In genomic region chr15:71691700-71692417, GRCh38 we compare ENCODE assay signal across 9 cellular contexts.
DNase-seq lines count a peak whose midpoint lies in the region; ATAC-seq, FAIRE-seq and TF ChIP-seq lines count a peak whose summit lies in the region.
"Had no signal": no experiment of that assay in that cellular context is flagged by ENCODE, and none has a peak within 500 bp of the region (broad histone marks: within the 10 kb centered on the region; RNA-seq: fewer than 3 reads in every experiment).

No MANE protein-coding gene starts in this region.

- H2AFZ ChIP-seq in GM23338 = no peak overlapping the region

- no peak overlapping the region for H3K4me3 Mint-ChIP-seq in GM23338
- H3K4me3 Mint-ChIP-seq in T-helper 2 cell treated with Interferon-gamma antibody and Interleukin-4, amounts not matched to agents 5 μg/mL and 100 μg/mL, for 36 hours = no peak overlapping the region

- ATAC-seq in GM23338 (no peak), left ventricle myocardium superior (peak; percentile 83), GM21360 (IDR thresholded peaks at IDR 0.05; ENCODE audit: unreplicated experiment) (no peak), HG03139 (IDR thresholded peaks at IDR 0.05; ENCODE audit: unreplicated experiment) (no peak)

- H4K20me1 ChIP-seq in GM23338 (replicated peaks; ENCODE audit: insufficient read depth) = no peaks in the 10 kb centered on the region

- intact Hi-C loops in ascending aorta (cut with DNase I) = no loop called here
- intact Hi-C loops in left ventricle myocardium superior (cut with micrococcal nuclease) = no loop called here

- H3K36me3 Mint-ChIP-seq in GM23338 (ENCODE audit: low read depth) = peaks cover 11% of the 10 kb centered on the region; the same call in 1 of the 3 replicates
- H3K36me3 Mint-ChIP-seq in T-helper 2 cell treated with Interferon-gamma antibody and Interleukin-4, amounts not matched to agents 5 μg/mL and 100 μg/mL, for 36 hours (ENCODE audit: low read depth) = no peaks in the 10 kb centered on the region

- H3K9me3 ChIP-seq in ascending aorta = no peaks in the 10 kb centered on the region
- H3K9me3 ChIP-seq in small intestine (ENCODE audit: control insufficient read depth, low read depth) = no peaks in the 10 kb centered on the region

- H3K27me3 ChIP-seq in GM23338 (ENCODE audit: insufficient read depth) (no peaks in the 10 kb centered on the region), ascending aorta (no peaks in the 10 kb centered on the region), small intestine (ENCODE audit: control insufficient read depth in 2 of 2, insufficient read depth in 2 of 2, low read length in 2 of 2) (no peaks in the 10 kb centered on the region)

- no peak overlapping the region for H3K27ac ChIP-seq in GM23338 (ENCODE audit: low read depth)
- H3K27ac ChIP-seq in ascending aorta = peak overlapping the region; percentile 58 to 62
- H3K27ac ChIP-seq in small intestine (ENCODE audit: low read depth in 1 of 2, low read length in 1 of 2) = peak overlapping the region in 1 of 2 donors; percentile 79

- peaks cover 12% of the 10 kb centered on the region for H3K9me2 ChIP-seq in GM23338 (ENCODE audit: insufficient read depth)

- no peak overlapping the region for H3K27ac Mint-ChIP-seq in GM23338
- H3K27ac Mint-ChIP-seq in T-helper 2 cell treated with Interferon-gamma antibody and Interleukin-4, amounts not matched to agents 5 μg/mL and 100 μg/mL, for 36 hours = no peak overlapping the region

- H3K4me1 ChIP-seq in GM23338 (ENCODE audit: insufficient read depth) = no peaks in the 10 kb centered on the region
- H3K4me1 ChIP-seq in ascending aorta = peaks cover 0 to 15% of the 10 kb centered on the region in 2 donors
- H3K4me1 ChIP-seq in small intestine (ENCODE audit: control insufficient read depth in 2 of 2, insufficient read depth in 1 of 2, low read depth in 1 of 2, low read length in 1 of 2) = peaks cover 2 to 5% of the 10 kb centered on the region in 2 donors

- H3K36me3 ChIP-seq in GM23338 (ENCODE audit: insufficient read depth) (no peaks in the 10 kb centered on the region), ascending aorta (no peaks in the 10 kb centered on the region), small intestine (ENCODE audit: control insufficient read depth in 2 of 2, insufficient read depth in 2 of 2, low read length in 2 of 2) (no peaks in the 10 kb centered on the region)

- TF ChIP-seq CTCF in GM23338 (conservative IDR thresholded peaks at IDR 0.05; ENCODE audit: low read depth in 2 of 2) (no peak), ascending aorta (IDR thresholded peaks at IDR 0.05) (no peak)

- DNase-seq in GM23338 (ENCODE audit: low spot score) = peak; percentile 15
- no peak for DNase-seq in ascending aorta (ENCODE audit: low spot score in 2 of 2)
- DNase-seq in left ventricle myocardium superior = no peak
- DNase-seq in small intestine = peak; percentile 27
- no peak for DNase-seq in activated CD4-positive, CD25-positive, alpha-beta regulatory T cell treated with anti-CD3 and anti-CD28 coated beads, Interleukin-2, amount 50 U/mL, for 72 hours
- DNase-seq in T-helper 2 cell treated with Interferon-gamma antibody and Interleukin-4, amounts not matched to agents 5 μg/mL and 100 μg/mL, for 36 hours (ENCODE audit: low spot score) = no peak
- DNase-seq: NCI-H1092 treated with DMSO at 0.1 percent for 48 hours had no signal

- no peaks in the 10 kb centered on the region for H3F3A ChIP-seq in GM23338 (replicated peaks; ENCODE audit: low read depth)

- peaks cover 6% of the 10 kb centered on the region for H3K27me3 Mint-ChIP-seq in GM23338 (ENCODE audit: insufficient read depth, low read depth, poor library complexity)
- H3K27me3 Mint-ChIP-seq in T-helper 2 cell treated with Interferon-gamma antibody and Interleukin-4, amounts not matched to agents 5 μg/mL and 100 μg/mL, for 36 hours (ENCODE audit: low read depth) = peaks cover 33% of the 10 kb centered on the region

- WGBS in small intestine, 3 donors = 23 to 49% (median 37%) methylated on average over 9 of the region's 9 CpGs

- no peak overlapping the region for H3K4me2 ChIP-seq in GM23338

- H3K9me3 Mint-ChIP-seq in GM23338 = peaks cover 5% of the 10 kb centered on the region; the same call in 2 of the 3 replicates
- peaks cover 6% of the 10 kb centered on the region for H3K9me3 Mint-ChIP-seq in T-helper 2 cell treated with Interferon-gamma antibody and Interleukin-4, amounts not matched to agents 5 μg/mL and 100 μg/mL, for 36 hours

- no peaks in the 10 kb centered on the region for H3K79me2 ChIP-seq in GM23338 (replicated peaks; ENCODE audit: insufficient read depth)

- H3K4me3 ChIP-seq in GM23338 (no peak overlapping the region), ascending aorta (peak overlapping the region; percentile 0 to 43), small intestine (ENCODE audit: low read depth in 1 of 2, low read length in 2 of 2) (no peak overlapping the region)

- peaks cover 2% of the 10 kb centered on the region; the same call in 1 of the 3 replicates for H3K4me1 Mint-ChIP-seq in GM23338
- peaks cover under 1% of the 10 kb centered on the region for H3K4me1 Mint-ChIP-seq in T-helper 2 cell treated with Interferon-gamma antibody and Interleukin-4, amounts not matched to agents 5 μg/mL and 100 μg/mL, for 36 hours (ENCODE audit: low read depth)

- no peak for FAIRE-seq in small intestine (lab: Jason Lieb, UNC)

TF ChIP-seq in GM23338, 12 proteins besides CTCF, POLR2A, EP300 and RAD21 (continues in another document):
- TF ChIP-seq REST (IDR thresholded peaks at IDR 0.05; ENCODE audit: unreplicated experiment) (no peak), ZNF331 (CRISPR knock-in tag; IDR thresholded peaks at IDR 0.05; ENCODE audit: low read depth) (no peak)

Comparison
In these comparisons a context has a peak if more than half of its experiments do, and no peak if none do; other contexts are left out.
1. DNase-seq: peak in GM23338 (single experiment) and small intestine (single experiment); none in ascending aorta (0 of 2), left ventricle myocardium superior (single experiment), activated CD4-positive, CD25-positive, alpha-beta regulatory T cell treated with anti-CD3 and anti-CD28 coated beads, Interleukin-2, amount 50 U/mL, for 72 hours (single experiment) and T-helper 2 cell treated with Interferon-gamma antibody and Interleukin-4, amounts not matched to agents 5 μg/mL and 100 μg/mL, for 36 hours (single experiment).
2. H3K4me3 ChIP-seq: peak in ascending aorta (2 of 2); none in GM23338 (single experiment) and small intestine (0 of 2).